Comparison of ENCODE assay signal across 9 cellular contexts in the genomic region with DNA sequence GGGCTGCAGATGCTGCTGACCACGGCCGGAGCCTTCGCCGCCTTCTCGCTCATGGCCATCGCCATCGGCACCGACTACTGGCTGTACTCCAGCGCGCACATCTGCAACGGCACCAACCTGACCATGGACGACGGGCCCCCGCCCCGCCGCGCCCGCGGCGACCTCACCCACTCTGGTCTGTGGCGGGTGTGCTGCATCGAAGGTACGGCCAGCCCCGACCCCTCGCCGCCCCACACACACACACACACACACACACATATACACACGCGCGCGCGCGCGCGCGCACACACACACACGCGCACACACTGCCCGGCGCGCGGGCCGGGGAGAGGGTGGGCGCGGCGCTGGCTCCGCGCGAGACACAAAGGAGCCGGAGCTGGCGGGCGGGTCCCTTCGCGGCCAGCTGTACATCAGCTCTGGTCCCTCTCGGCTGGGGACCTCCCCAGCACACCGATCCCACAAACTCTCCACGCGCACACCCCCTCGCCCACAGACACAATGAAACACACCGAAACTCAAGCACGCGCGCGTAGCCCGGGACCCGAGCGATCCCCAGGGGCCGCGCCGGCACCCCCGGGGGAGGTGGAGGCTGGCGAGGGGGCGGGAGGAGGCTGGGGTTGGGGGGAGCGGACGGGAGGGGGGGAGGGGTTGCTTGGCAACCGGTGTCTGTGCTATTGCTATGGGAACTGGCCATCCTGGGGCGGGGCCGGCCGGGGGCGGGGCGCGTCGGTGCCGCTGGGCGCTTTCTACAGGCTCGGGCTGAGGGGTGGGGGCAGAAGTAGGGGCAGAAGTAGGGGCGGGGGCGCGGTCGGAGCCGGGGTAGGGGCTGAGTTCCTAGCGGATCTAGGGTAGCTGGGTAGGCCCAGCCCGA. TPM values are rescaled to one million over a fixed set of nuclear protein-coding genes. Genes with fewer than 3 reads are reported as not detected.
DNase-seq lines count a peak whose midpoint lies in the region; ATAC-seq and TF ChIP-seq lines count a peak whose summit lies in the region.
"Had no signal": no experiment of that assay in that cellular context is flagged by ENCODE, and none has a peak within 500 bp of the region (broad histone marks: within the 10 kb centered on the region; RNA-seq: fewer than 3 reads in every experiment).

No MANE protein-coding gene starts in this region.

- H3K9me3 Mint-ChIP-seq in memory B cell, result peaks cover 2% of the 10 kb centered on the region

- peak; percentile 64 for DNase-seq in GM10248 (ENCODE audit: extremely low spot score)
- DNase-seq in NCI-H524 treated with DMSO at 0.1 percent for 48 hours (lab: John Stamatoyannopoulos, UW), result peak; percentile 44
- no peak for DNase-seq in mammary epithelial cell
- DNase-seq in memory B cell (ENCODE audit: low spot score in 2 of 2), result no peak
- DNase-seq in transverse colon, result no peak
- DNase-seq in kidney glomerular epithelial cell (lab: John Stamatoyannopoulos, UW), result no peak

- no TSS peak for BruUV-seq in mammary epithelial cell (replicated peaks; lab: Mats Ljungman, UMichigan)

- H3K4me3 ChIP-seq in mammary epithelial cell (replicated peaks in 1 of 3; ENCODE audit: insufficient read depth in 1 of 3, low read depth in 2 of 3, low read length in 3 of 3) (peak overlapping the region; percentile 32 to 43 (median 36)), transverse colon (peak overlapping the region in 3 of 4 donors; percentile 16 to 48 (median 33))

- peak overlapping the region; percentile 60 for H2AFZ ChIP-seq in mammary epithelial cell (ENCODE audit: low read depth, low read length)

- intact Hi-C loops in mammary epithelial cell (cut with micrococcal nuclease), result no loop called here
- intact Hi-C loops in transverse colon (cut with DNase I; ENCODE audit: low total_unique reads), result loop anchor here (5.0 kb wide), 1 partner anchor 1032 kb away; a partner anchor contains a TSS

- H3K36me3 ChIP-seq in mammary epithelial cell (ENCODE audit: insufficient read depth, low read length) (no peaks in the 10 kb centered on the region), transverse colon (no peaks in the 10 kb centered on the region)

- H3K36me3 Mint-ChIP-seq in memory B cell, result peaks cover 2% of the 10 kb centered on the region

- H3K9me3 ChIP-seq in mammary epithelial cell (replicated peaks; ENCODE audit: insufficient read depth, low read length), result no peaks in the 10 kb centered on the region
- no peaks in the 10 kb centered on the region for H3K9me3 ChIP-seq in transverse colon

- H3K4me1 Mint-ChIP-seq in memory B cell, result peaks cover 3% of the 10 kb centered on the region

- H3K9ac ChIP-seq in mammary epithelial cell (ENCODE audit: insufficient read depth, low read length), result no peak overlapping the region

- H3K4me3 Mint-ChIP-seq in memory B cell, result peak overlapping the region; percentile 6

- POLR2A ChIA-PET in GM10248 (lab: Yijun Ruan, JAX), result no interaction called here

- no CpG with 5 or more reads among the region's 92 CpGs for WGBS in mammary epithelial cell (ENCODE audit: low coverage, missing lambda C conversion rate)
- WGBS in transverse colon (ENCODE audit: low coverage in 1 of 2), 2 donors, result 5% methylated on average over 22 of the region's 92 CpGs; no CpG with 5 or more reads in 1 of the 2 donors

- no peak for ATAC-seq in memory B cell (ENCODE audit: low read depth)
- no peak for ATAC-seq in GM18517 (IDR thresholded peaks at IDR 0.05; ENCODE audit: unreplicated experiment)
- no peak for ATAC-seq in HG03280 (IDR thresholded peaks at IDR 0.05; ENCODE audit: unreplicated experiment)

- peak overlapping the region; percentile 90 for H3K4me2 ChIP-seq in mammary epithelial cell (ENCODE audit: insufficient read depth, low read depth, low read length)

- dilution Hi-C loops in mammary epithelial cell (cut with HindIII; ENCODE audit: low sequenced_read_pairs), result no loop called here

- peaks cover 31% of the 10 kb centered on the region for H3K27me3 ChIP-seq in mammary epithelial cell (ENCODE audit: insufficient read depth, low read length)
- H3K27me3 ChIP-seq in transverse colon, result peaks cover 94% of the 10 kb centered on the region

- no peak for TF ChIP-seq POLR2A in transverse colon (IDR thresholded peaks at IDR 0.05)

- H3K79me2 ChIP-seq in mammary epithelial cell (ENCODE audit: insufficient read depth, low read length), result no peaks in the 10 kb centered on the region

- in situ Hi-C loops in mammary epithelial cell (cut with MboI; ENCODE audit: low sequenced_read_pairs in 2 of 2) (no loop called here), transverse colon (cut with MboI; ENCODE audit: low pct_ligation_motif_present in 1 of 4, low pct_unique_long_range_greater_than_20kb in 1 of 4, low sequenced_read_pairs in 3 of 4) (no loop called here)

- CTCF ChIA-PET in GM10248 (lab: Yijun Ruan, JAX), result no interaction called here
- CTCF ChIA-PET in mammary epithelial cell (lab: Charles Lee; ENCODE audit: low non-redundant PET), result no interaction called here

- no peak for TF ChIP-seq EP300 in transverse colon (IDR thresholded peaks at IDR 0.05; ENCODE audit: low read depth)

- H3K27me3 Mint-ChIP-seq in memory B cell, result peaks cover 29% of the 10 kb centered on the region

- H3K4me1 ChIP-seq in mammary epithelial cell (ENCODE audit: insufficient read depth, low read length) (peaks cover 13% of the 10 kb centered on the region), transverse colon (peaks cover 9 to 24% (median 19%) of the 10 kb centered on the region in 4 donors)

- H4K20me1 ChIP-seq in mammary epithelial cell (ENCODE audit: insufficient read depth, low read length), result no peaks in the 10 kb centered on the region

- TF ChIP-seq CTCF in GM10248 (IDR thresholded peaks at IDR 0.05; ENCODE audit: control extremely low read depth, extremely low read depth, low read depth, missing control alignments) (no peak), mammary epithelial cell (conservative IDR thresholded peaks at IDR 0.05 in 1 of 2, IDR thresholded peaks at IDR 0.05 in 1 of 2; ENCODE audit: extremely low read depth in 1 of 2, insufficient read depth in 1 of 2, low read depth in 1 of 2, low read length in 2 of 2) (no peak), transverse colon (IDR thresholded peaks at IDR 0.05) (no peak)

- no peak overlapping the region for H3K27ac Mint-ChIP-seq in memory B cell

- H3K27ac ChIP-seq in mammary epithelial cell (ENCODE audit: insufficient read depth, low read depth, low read length) (no peak overlapping the region), transverse colon (no peak overlapping the region)

RNA-seq across cellular contexts. Expression of a gene that starts 0.7 kb away (rescaled TPM):
- under 1 TPM in 1 of 2 donors, not detected in 1; 0.17 TPM for total RNA-seq in mammary epithelial cell
- 0.23 TPM for polyA plus RNA-seq in mammary epithelial cell
- polyA minus RNA-seq in mammary epithelial cell, result 1.2 TPM
- total RNA-seq in transverse colon, result 1 to 10 TPM in 1 of 4 donors, under 1 TPM in 1, not detected in 2; 0.27 to 1.9 TPM
- total RNA-seq: pulmonary artery endothelial cell had no signal

Comparison
In these comparisons a context has a peak if more than half of its experiments do, and no peak if none do; other contexts are left out.
1. DNase-seq: peak in GM10248 (single experiment) and NCI-H524 treated with DMSO at 0.1 percent for 48 hours (single experiment); none in mammary epithelial cell (single experiment), memory B cell (0 of 2), transverse colon (single experiment) and kidney glomerular epithelial cell (single experiment).